ENCODE assay signal across 8 cellular contexts in the genomic region with DNA sequence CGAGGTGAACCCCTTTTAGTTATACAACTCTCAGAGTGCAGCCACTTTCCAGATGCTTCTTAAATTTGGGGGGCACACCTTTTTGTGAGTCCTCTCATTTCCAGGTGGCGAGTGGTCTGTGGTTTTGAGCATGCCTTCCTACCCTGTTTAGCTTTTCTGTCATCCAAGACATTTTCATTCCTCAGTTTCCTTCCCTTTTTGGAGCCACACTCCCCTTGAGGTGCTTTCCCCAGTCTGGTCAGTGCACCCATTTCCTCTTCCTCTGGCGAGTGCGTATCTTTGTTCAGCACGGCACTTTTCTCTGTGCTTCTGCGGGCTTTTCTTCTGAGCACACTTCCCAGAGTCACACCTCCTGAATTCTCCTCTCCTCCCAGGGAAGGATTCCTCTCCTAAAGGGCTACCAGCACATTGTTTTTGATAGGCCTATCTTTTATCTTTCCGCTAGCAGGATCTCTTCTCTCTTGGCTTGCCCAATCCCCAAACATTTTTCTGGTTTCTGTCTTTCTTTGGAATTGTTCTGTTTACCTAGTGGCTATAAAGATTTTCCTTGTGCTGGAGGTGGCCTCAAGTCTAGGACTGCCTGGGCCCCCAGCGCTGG. TPM values are rescaled to one million over a fixed set of nuclear protein-coding genes. Genes with fewer than 3 reads are reported as not detected.
DNase-seq lines count a peak whose midpoint lies in the region; ATAC-seq and TF ChIP-seq lines count a peak whose summit lies in the region.

No MANE protein-coding gene starts in this region.

- intact Hi-C loops in activated B cell treated with CpG ODN at 0.5 μM for 24 hours (cut with micrococcal nuclease): loop anchor here (1.0 to 5.0 kb wide), 5 partner anchors 24 to 1406 kb away; a partner anchor contains a TSS

- peaks cover 4% of the 10 kb centered on the region for H3K9me3 ChIP-seq in endodermal cell (ENCODE audit: control insufficient read depth, low read length)

- H3K27me3 Mint-ChIP-seq in activated B cell treated with CpG ODN at 0.5 μM for 24 hours: no peaks in the 10 kb centered on the region
- peaks cover 8% of the 10 kb centered on the region for H3K27me3 Mint-ChIP-seq in endodermal cell (ENCODE audit: insufficient read depth)
- no peaks in the 10 kb centered on the region for H3K27me3 Mint-ChIP-seq in nephron (ENCODE audit: low read depth)

- H3K4me3 Mint-ChIP-seq in activated B cell treated with CpG ODN at 0.5 μM for 24 hours (peak overlapping the region; percentile 86), endodermal cell (peak overlapping the region; percentile 79), nephron (peak overlapping the region; percentile 97 to 99 (median 98))

- peaks cover 21% of the 10 kb centered on the region for H3K4me1 ChIP-seq in endodermal cell (ENCODE audit: control insufficient read depth, insufficient read depth, low read length)

- TF ChIP-seq CTCF in AG04449 (IDR thresholded peaks at IDR 0.05; ENCODE audit: insufficient read depth, low read length, missing control alignments) (no peak), HFF-Myc (IDR thresholded peaks at IDR 0.05; ENCODE audit: low read depth, low read length, missing control alignments) (no peak), activated B cell treated with CpG ODN at 0.5 μM for 24 hours (IDR thresholded peaks at IDR 0.05) (no peak), endodermal cell (conservative IDR thresholded peaks at IDR 0.05) (no peak), nephron (IDR thresholded peaks at IDR 0.05; ENCODE audit: unreplicated experiment in 3 of 3) (no peak)

- no peak for ATAC-seq in activated B cell treated with CpG ODN at 0.5 μM for 24 hours (ENCODE audit: low read depth)
- no peak for ATAC-seq in HG03196 (IDR thresholded peaks at IDR 0.05; ENCODE audit: unreplicated experiment)
- ATAC-seq in HG02938 (IDR thresholded peaks at IDR 0.05; ENCODE audit: unreplicated experiment): no peak

- H3K4me1 Mint-ChIP-seq in activated B cell treated with CpG ODN at 0.5 μM for 24 hours (peaks cover 77% of the 10 kb centered on the region), endodermal cell (peaks cover 44% of the 10 kb centered on the region), nephron (peaks cover 52% of the 10 kb centered on the region)

- H3K4me3 ChIP-seq in AG04449 (ENCODE audit: low read depth, low read length) (peak overlapping the region; percentile 83), HFF-Myc (replicated peaks; ENCODE audit: low read depth, low read length) (peak overlapping the region; percentile 80), endodermal cell (ENCODE audit: low read length) (peak overlapping the region; percentile 95)

- peak overlapping the region; percentile 90 for H3K9ac ChIP-seq in endodermal cell (ENCODE audit: extremely low read depth, low read length, poor library complexity, severe bottlenecking)

- H3K36me3 ChIP-seq in endodermal cell (ENCODE audit: control insufficient read depth, insufficient read depth, low read length): peaks cover 9% of the 10 kb centered on the region

- no peaks in the 10 kb centered on the region for H3K9me3 Mint-ChIP-seq in activated B cell treated with CpG ODN at 0.5 μM for 24 hours
- H3K9me3 Mint-ChIP-seq in endodermal cell: peaks cover 5% of the 10 kb centered on the region
- H3K9me3 Mint-ChIP-seq in nephron: peaks cover 2% of the 10 kb centered on the region

- no peaks in the 10 kb centered on the region for H3K27me3 ChIP-seq in endodermal cell (ENCODE audit: control insufficient read depth, insufficient read depth, low read length, poor library complexity, severe bottlenecking)

- H3K27ac Mint-ChIP-seq in activated B cell treated with CpG ODN at 0.5 μM for 24 hours: peak overlapping the region; percentile 95
- peak overlapping the region; percentile 95 for H3K27ac Mint-ChIP-seq in endodermal cell
- H3K27ac Mint-ChIP-seq in nephron: peak overlapping the region; percentile 71 to 89 (median 76)

- H3K27ac ChIP-seq in endodermal cell (ENCODE audit: low read depth, low read length): no peak overlapping the region

- POLR2A ChIA-PET in AG04449 (lab: Yijun Ruan, JAX): interaction anchor here (0.6 to 2.6 kb wide), 2 partner anchors 15 to 31 kb away, joined by 3 to 26 read pairs; a partner anchor contains a TSS
- POLR2A ChIA-PET in activated B cell treated with CpG ODN at 0.5 μM for 24 hours (lab: Charles Lee): interaction anchor here (0.7 to 18.2 kb wide), 4 partner anchors 22 to 312 kb away, joined by 5 to 764 read pairs (median 12); a partner anchor contains a TSS

- 55 to 68% methylated on average over 7 to 8 of the region's 8 CpGs for WGBS in endodermal cell (ENCODE audit: insufficient coverage in 1 of 2, insufficient read length in 1 of 2), 2 experiments

- peaks cover 39% of the 10 kb centered on the region for H3K36me3 Mint-ChIP-seq in activated B cell treated with CpG ODN at 0.5 μM for 24 hours (ENCODE audit: low read depth)
- peaks cover 10% of the 10 kb centered on the region for H3K36me3 Mint-ChIP-seq in endodermal cell (ENCODE audit: low read depth)
- peaks cover 19% of the 10 kb centered on the region for H3K36me3 Mint-ChIP-seq in nephron (ENCODE audit: low read depth)

- DNase-seq in AG04449 (ENCODE audit: low read depth, low spot score) (no peak), HFF-Myc (ENCODE audit: extremely low read depth, low read depth) (no peak), activated B cell treated with CpG ODN at 0.5 μM for 24 hours (peak; percentile 30), endodermal cell (peak; percentile 58), AG20443 (ENCODE audit: low spot score) (no peak)

- CTCF ChIA-PET in AG04449 (lab: Yijun Ruan, JAX): no interaction called here
- CTCF ChIA-PET in activated B cell treated with CpG ODN at 0.5 μM for 24 hours (lab: Charles Lee): interaction anchor here (2.6 kb wide), 1 partner anchor 31 kb away, joined by 21 read pairs; a partner anchor contains a TSS

RNA-seq across cellular contexts. Expression of a gene that starts 1.4 kb away (rescaled TPM):
- 72.3 and 86.0 TPM in 2 replicates for total RNA-seq in activated B cell treated with CpG ODN at 0.5 μM for 24 hours
- total RNA-seq in endodermal cell: 10 to 100 TPM; 68.1 to 78.8 TPM
- 41.6 TPM for polyA plus RNA-seq in endodermal cell (2013, experiment 1 of 2)
- polyA plus RNA-seq in endodermal cell (2013, experiment 2 of 2): 45.6 TPM

RNA-seq across cellular contexts. Expression of a gene that starts 31.2 kb away (rescaled TPM):
- 432 and 483 TPM in 2 replicates for total RNA-seq in activated B cell treated with CpG ODN at 0.5 μM for 24 hours
- 100 to 1,000 TPM; 276 to 332 TPM for total RNA-seq in endodermal cell
- polyA plus RNA-seq in endodermal cell (2013, experiment 1 of 2): 233 TPM
- polyA plus RNA-seq in endodermal cell (2013, experiment 2 of 2): 202 TPM

Comparison
In these comparisons a context has a peak if more than half of its experiments do, and no peak if none do; other contexts are left out.
1. DNase-seq: peak in activated B cell treated with CpG ODN at 0.5 μM for 24 hours (single experiment) and endodermal cell (single experiment); none in AG04449 (single experiment), HFF-Myc (single experiment) and AG20443 (single experiment).
2. Peak in every context shown above with its lines, with median percentiles within 50 percentile points of each other: H3K4me3 ChIP-seq, H3K27ac Mint-ChIP-seq and H3K4me3 Mint-ChIP-seq.